8 cellular contexts compared by ENCODE assay signal in the genomic region with DNA sequence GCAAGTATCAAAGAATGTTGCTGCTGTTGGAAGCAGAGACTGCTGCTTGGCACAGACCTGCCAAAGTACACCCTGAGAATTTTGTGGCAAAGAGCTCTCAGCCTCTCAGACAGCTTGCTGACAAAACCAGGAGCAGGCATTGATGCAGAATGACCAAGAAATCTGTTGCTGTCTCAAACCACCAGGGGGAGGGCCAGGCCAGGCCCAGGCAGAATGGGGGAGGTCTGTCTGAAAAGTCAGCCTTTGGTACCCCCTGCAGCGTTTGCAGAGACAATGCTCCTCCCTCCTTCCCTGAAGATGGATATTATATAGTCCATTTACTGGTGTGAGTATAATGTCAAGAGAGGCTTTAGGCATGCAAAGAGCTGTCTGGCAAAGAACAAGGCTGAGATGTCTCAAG. TPM values are rescaled to one million over a fixed set of nuclear protein-coding genes. Genes with fewer than 3 reads are reported as not detected.
DNase-seq lines count a peak whose midpoint lies in the region; ATAC-seq, FAIRE-seq and TF ChIP-seq lines count a peak whose summit lies in the region.
"Had no signal": no experiment of that assay in that cellular context is flagged by ENCODE, and none has a peak within 500 bp of the region (broad histone marks: within the 10 kb centered on the region; RNA-seq: fewer than 3 reads in every experiment).

No MANE protein-coding gene starts in this region.

- ATAC-seq in HG03520 (IDR thresholded peaks at IDR 0.05; ENCODE audit: unreplicated experiment) (peak; percentile 64), GM21423 (IDR thresholded peaks at IDR 0.05; ENCODE audit: unreplicated experiment) (no peak), HG02798 (IDR thresholded peaks at IDR 0.05; ENCODE audit: poor library complexity, unreplicated experiment) (no peak)

- H3K27me3 Mint-ChIP-seq in mesothelial cell of epicardium (ENCODE audit: low read depth): no peaks in the 10 kb centered on the region

- no peaks in the 10 kb centered on the region for H3K27me3 ChIP-seq in small intestine (ENCODE audit: control insufficient read depth in 2 of 2, insufficient read depth in 2 of 2, low read length in 2 of 2)

- H3K4me3 ChIP-seq in WI38 (ENCODE audit: low read depth, low read length): no peak overlapping the region
- no peak overlapping the region for H3K4me3 ChIP-seq in small intestine (ENCODE audit: low read depth in 1 of 2, low read length in 2 of 2)

- DNase-seq in GM10266 (ENCODE audit: extremely low spot score) (no peak), mesothelial cell of epicardium (ENCODE audit: low spot score in 2 of 2, unreplicated experiment in 2 of 2) (no peak), small intestine (no peak)

- TF ChIP-seq CTCF in GM10266 (IDR thresholded peaks at IDR 0.05; ENCODE audit: control insufficient read depth, insufficient read depth, low read depth, missing control alignments): peak; percentile 34
- TF ChIP-seq CTCF in WI38 (IDR thresholded peaks at IDR 0.05; ENCODE audit: low read depth, low read length): peak; percentile 45
- peak; percentile 20 for TF ChIP-seq CTCF in mesothelial cell of epicardium (IDR thresholded peaks at IDR 0.05; ENCODE audit: unreplicated experiment)

- no peak overlapping the region for H3K27ac ChIP-seq in small intestine (ENCODE audit: low read depth in 1 of 2, low read length in 1 of 2)

- H3K4me1 Mint-ChIP-seq in mesothelial cell of epicardium: no peaks in the 10 kb centered on the region

- WGBS in small intestine, 3 donors: 14 to 23% (median 18%) methylated on average over 1 of the region's 1 CpG

- H3K4me1 ChIP-seq in small intestine (ENCODE audit: control insufficient read depth in 2 of 2, insufficient read depth in 1 of 2, low read depth in 1 of 2, low read length in 1 of 2): no peaks in the 10 kb centered on the region

- no peaks in the 10 kb centered on the region for H3K9me3 Mint-ChIP-seq in mesothelial cell of epicardium
- H3K9me3 Mint-ChIP-seq: T-helper 1 cell treated with Interleukin-12 subunit alpha and Interleukin-12 subunit beta and Interleukin-4 antibody, amounts not matched to agents 30 μg/mL and 1 μg/mL, for 36 hours had no signal

- H3K4me3 Mint-ChIP-seq in mesothelial cell of epicardium: no peak overlapping the region
- H3K4me3 Mint-ChIP-seq: T-helper 1 cell treated with Interleukin-12 subunit alpha and Interleukin-12 subunit beta and Interleukin-4 antibody, amounts not matched to agents 30 μg/mL and 1 μg/mL, for 36 hours had no signal

- no peaks in the 10 kb centered on the region for H3K36me3 Mint-ChIP-seq in mesothelial cell of epicardium

- no peaks in the 10 kb centered on the region for H3K36me3 ChIP-seq in small intestine (ENCODE audit: control insufficient read depth in 2 of 2, insufficient read depth in 2 of 2, low read length in 2 of 2)

- no peak overlapping the region for H3K27ac Mint-ChIP-seq in mesothelial cell of epicardium
- H3K27ac Mint-ChIP-seq: T-helper 1 cell treated with Interleukin-12 subunit alpha and Interleukin-12 subunit beta and Interleukin-4 antibody, amounts not matched to agents 30 μg/mL and 1 μg/mL, for 36 hours had no signal

- H3K9me3 ChIP-seq in small intestine (ENCODE audit: control insufficient read depth, low read depth): no peaks in the 10 kb centered on the region

- no peak for FAIRE-seq in small intestine (lab: Jason Lieb, UNC)

RNA-seq across cellular contexts. Expression of a gene that starts 52.9 kb away (rescaled TPM):
- 0.09 TPM in 1 of 3 replicates, not detected in the others for total RNA-seq in mesothelial cell of epicardium
- polyA plus RNA-seq in small intestine: not detected
